ENCODE assay signal across 8 cellular contexts in the genomic region with DNA sequence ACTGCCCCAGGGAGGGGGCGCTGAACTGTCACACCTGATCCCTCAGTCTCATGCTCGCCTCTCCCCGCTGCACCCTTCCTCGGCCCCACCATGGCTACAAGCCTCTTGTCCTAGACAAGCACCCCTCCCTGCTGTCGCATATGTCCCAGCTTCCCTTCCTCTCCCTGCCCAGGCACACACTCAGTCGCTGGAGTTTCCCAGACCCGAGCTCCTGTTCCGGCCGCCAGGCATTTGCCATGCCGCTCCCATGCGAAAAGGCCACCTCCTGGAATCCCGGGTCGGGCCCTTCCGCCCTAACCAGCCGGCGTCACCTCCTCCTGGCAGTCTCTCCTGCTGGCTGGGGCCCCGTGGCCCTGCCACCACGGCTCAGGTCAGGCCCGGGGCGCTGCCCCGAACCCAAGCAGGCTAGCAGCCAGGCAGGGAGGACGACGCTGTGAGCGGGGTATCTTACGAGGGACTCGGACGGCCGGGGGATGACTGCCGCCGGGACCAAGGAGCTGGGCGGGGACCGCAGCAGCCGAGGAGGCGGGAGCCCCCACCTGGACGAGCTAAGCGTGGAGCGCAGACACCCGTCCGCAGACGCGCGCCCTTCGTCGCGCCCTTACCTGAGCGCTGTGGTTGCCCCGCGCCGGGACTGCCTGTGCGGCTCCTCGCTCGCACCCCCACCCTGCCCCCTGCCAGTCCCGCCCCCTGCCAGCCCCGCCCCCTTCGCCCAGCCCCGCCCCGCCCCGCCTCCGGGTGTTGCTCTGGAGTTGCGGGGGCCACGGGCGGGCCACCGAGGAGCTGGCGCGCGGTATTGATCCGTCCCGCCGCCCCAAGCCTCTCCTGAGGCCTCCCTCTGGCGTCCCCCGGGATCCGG. TPM values are rescaled to one million over a fixed set of nuclear protein-coding genes. Genes with fewer than 3 reads are reported as not detected.
DNase-seq lines count a peak whose midpoint lies in the region; ATAC-seq, FAIRE-seq and TF ChIP-seq lines count a peak whose summit lies in the region.

A gene with protein sequence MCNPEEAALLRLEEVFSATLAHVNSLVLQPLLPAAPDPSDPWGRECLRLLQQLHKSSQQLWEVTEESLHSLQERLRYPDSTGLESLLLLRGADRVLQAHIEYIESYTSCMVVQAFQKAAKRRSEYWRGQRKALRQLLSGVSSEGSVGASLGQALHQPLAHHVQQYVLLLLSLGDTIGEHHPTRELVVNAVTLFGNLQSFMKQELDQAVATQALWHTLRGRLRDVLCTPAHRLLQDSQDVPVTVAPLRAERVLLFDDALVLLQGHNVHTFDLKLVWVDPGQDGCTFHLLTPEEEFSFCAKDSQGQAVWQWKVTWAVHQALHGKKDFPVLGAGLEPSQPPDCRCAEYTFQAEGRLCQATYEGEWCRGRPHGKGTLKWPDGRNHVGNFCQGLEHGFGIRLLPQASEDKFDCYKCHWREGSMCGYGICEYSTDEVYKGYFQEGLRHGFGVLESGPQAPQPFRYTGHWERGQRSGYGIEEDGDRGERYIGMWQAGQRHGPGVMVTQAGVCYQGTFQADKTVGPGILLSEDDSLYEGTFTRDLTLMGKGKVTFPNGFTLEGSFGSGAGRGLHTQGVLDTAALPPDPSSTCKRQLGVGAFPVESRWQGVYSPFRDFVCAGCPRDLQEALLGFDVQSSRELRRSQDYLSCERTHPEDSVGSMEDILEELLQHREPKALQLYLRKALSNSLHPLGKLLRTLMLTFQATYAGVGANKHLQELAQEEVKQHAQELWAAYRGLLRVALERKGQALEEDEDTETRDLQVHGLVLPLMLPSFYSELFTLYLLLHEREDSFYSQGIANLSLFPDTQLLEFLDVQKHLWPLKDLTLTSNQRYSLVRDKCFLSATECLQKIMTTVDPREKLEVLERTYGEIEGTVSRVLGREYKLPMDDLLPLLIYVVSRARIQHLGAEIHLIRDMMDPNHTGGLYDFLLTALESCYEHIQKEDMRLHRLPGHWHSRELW (minus strand): TSS at position 642 of the 859 bp plus-strand sequence. CDS start 4,239 bp downstream, outside the sequence.

- H3K27ac ChIP-seq in prostate gland: peak within 1 kb of the TSS; percentile 3 to 60
- peak within 1 kb of the TSS; percentile 91 for H3K27ac ChIP-seq in vagina

- H3K4me1 Mint-ChIP-seq in activated naive CD4-positive, alpha-beta T cell treated with anti-CD3 and anti-CD28 coated beads for 36 hours (ENCODE audit: low read depth): peaks cover 52% of the 10 kb centered on the region

- H3K4me1 ChIP-seq in prostate gland (replicated peaks): peaks cover 5% of the 10 kb centered on the region
- H3K4me1 ChIP-seq in vagina: peaks cover 70% of the 10 kb centered on the region

- peak within 1 kb of the TSS; percentile 36 for H3K27ac Mint-ChIP-seq in activated naive CD4-positive, alpha-beta T cell treated with anti-CD3 and anti-CD28 coated beads for 36 hours

- H3K4me3 Mint-ChIP-seq in activated naive CD4-positive, alpha-beta T cell treated with anti-CD3 and anti-CD28 coated beads for 36 hours: peak within 1 kb of the TSS; percentile 84

- H3K36me3 Mint-ChIP-seq in activated naive CD4-positive, alpha-beta T cell treated with anti-CD3 and anti-CD28 coated beads for 36 hours (ENCODE audit: low read depth): no peaks in the 10 kb centered on the region

- no peaks in the 10 kb centered on the region for H3K9me3 Mint-ChIP-seq in activated naive CD4-positive, alpha-beta T cell treated with anti-CD3 and anti-CD28 coated beads for 36 hours

- FAIRE-seq in GM12892 (lab: Jason Lieb, UNC): peak; percentile 57

- peak; percentile 59 for DNase-seq in GM12892 (ENCODE audit: insufficient read length)
- peak; percentile 45 for DNase-seq in RKO (ENCODE audit: low spot score)
- peak; percentile 65 for DNase-seq in activated naive CD4-positive, alpha-beta T cell treated with anti-CD3 and anti-CD28 coated beads for 36 hours
- DNase-seq in head of caudate nucleus: peak in 31 of 42 donors; percentile 13 to 76 (median 43)
- peak; percentile 49 for DNase-seq in prostate gland (ENCODE audit: low spot score)
- DNase-seq in vagina (ENCODE audit: extremely low spot score in 2 of 2): no peak
- no peak for DNase-seq in NCI-H748 treated with DMSO at 0.1 percent for 48 hours (lab: John Stamatoyannopoulos, UW)

- ATAC-seq in GM19397 (IDR thresholded peaks at IDR 0.05; ENCODE audit: unreplicated experiment): no peak

- peak within 1 kb of the TSS; percentile 54 to 55 for H3K4me3 ChIP-seq in prostate gland
- H3K4me3 ChIP-seq in vagina: peak within 1 kb of the TSS; percentile 78 to 82

- no peaks in the 10 kb centered on the region for H3K27me3 ChIP-seq in prostate gland (replicated peaks; ENCODE audit: insufficient read depth)
- H3K27me3 ChIP-seq in vagina: no peaks in the 10 kb centered on the region

- TF ChIP-seq POLR2A in GM12892 (IDR thresholded peaks at IDR 0.05; ENCODE audit: low read depth, low read length) (no peak), prostate gland (IDR thresholded peaks at IDR 0.05) (peak; percentile 93), vagina (IDR thresholded peaks at IDR 0.05) (peak in 1 of 2 donors; percentile 29)

- WGBS in prostate gland: under 1% methylated on average over 52 of the region's 72 CpGs

- peak in 1 of 4 experiments; percentile 5 for TF ChIP-seq CTCF in prostate gland (IDR thresholded peaks at IDR 0.05)
- TF ChIP-seq CTCF in vagina (IDR thresholded peaks at IDR 0.05): no peak

- intact Hi-C loops in activated naive CD4-positive, alpha-beta T cell treated with anti-CD3 and anti-CD28 coated beads for 36 hours (cut with micrococcal nuclease): loop anchor here (1.0 to 10.0 kb wide), 4 partner anchors 154 to 364 kb away; no protein-coding TSS in a partner anchor
- intact Hi-C loops in head of caudate nucleus (cut with DNase I): no loop called here
- intact Hi-C loops in prostate gland (cut with DNase I): no loop called here
- intact Hi-C loops in vagina (cut with DNase I): no loop called here

- no peaks in the 10 kb centered on the region for H3K27me3 Mint-ChIP-seq in activated naive CD4-positive, alpha-beta T cell treated with anti-CD3 and anti-CD28 coated beads for 36 hours (ENCODE audit: low read depth)

- H3K36me3 ChIP-seq in prostate gland (no peaks in the 10 kb centered on the region), vagina (no peaks in the 10 kb centered on the region)

- CTCF ChIA-PET in activated naive CD4-positive, alpha-beta T cell treated with anti-CD3 and anti-CD28 coated beads for 36 hours (lab: Charles Lee): interaction anchor here (0.8 to 0.9 kb wide), 2 partner anchors 11 to 135 kb away, joined by 3 read pairs; no protein-coding TSS in a partner anchor

- H3K9me3 ChIP-seq in prostate gland: no peaks in the 10 kb centered on the region
- H3K9me3 ChIP-seq in vagina: no peaks in the 10 kb centered on the region

RNA-seq across cellular contexts. Expression of the gene that starts here (rescaled TPM):
- not detected for polyA plus RNA-seq in GM12892 (2012; ENCODE audit: missing spikeins)
- 1 to 10 TPM; 5.1 TPM for total RNA-seq in activated naive CD4-positive, alpha-beta T cell treated with anti-CD3 and anti-CD28 coated beads for 36 hours
- total RNA-seq in prostate gland (10 to 100 TPM in 1 of 2 donors, 1 to 10 TPM in 1; 8.1 to 18.9 TPM), vagina (134 TPM)

Comparison
In these comparisons a context has a peak if more than half of its experiments do, and no peak if none do; other contexts are left out.
1. DNase-seq: peak in GM12892 (single experiment), RKO (single experiment), activated naive CD4-positive, alpha-beta T cell treated with anti-CD3 and anti-CD28 coated beads for 36 hours (single experiment), head of caudate nucleus (31 of 42) and prostate gland (single experiment); none in vagina (0 of 2) and NCI-H748 treated with DMSO at 0.1 percent for 48 hours (single experiment).